9 cellular contexts compared by ENCODE assay signal in the genomic region with DNA sequence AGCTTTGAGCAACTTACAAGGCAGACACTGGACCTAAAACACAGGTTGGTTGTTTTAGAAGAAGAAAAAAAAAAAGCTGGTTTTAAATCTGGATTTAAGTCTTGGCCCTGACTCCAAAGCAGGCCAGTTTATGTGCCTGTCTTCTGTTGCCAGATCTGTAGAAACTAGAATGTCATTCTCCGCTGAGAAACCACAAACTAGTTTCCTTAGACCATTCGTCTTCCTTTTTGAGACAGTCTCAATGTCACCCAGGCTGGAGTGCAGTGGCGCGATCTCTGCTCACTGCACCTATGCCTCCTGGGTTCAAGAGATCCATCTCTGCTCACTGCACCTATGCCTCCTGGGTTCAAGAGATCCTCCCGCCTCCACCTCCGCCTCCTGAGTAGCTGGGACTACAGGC. TPM values are rescaled to one million over a fixed set of nuclear protein-coding genes. Genes with fewer than 3 reads are reported as not detected.
DNase-seq lines count a peak whose midpoint lies in the region; ATAC-seq and TF ChIP-seq lines count a peak whose summit lies in the region.
"Had no signal": no experiment of that assay in that cellular context is flagged by ENCODE, and none has a peak within 500 bp of the region (broad histone marks: within the 10 kb centered on the region; RNA-seq: fewer than 3 reads in every experiment).

No MANE protein-coding gene starts in this region.

- no peak for TF ChIP-seq POLR2A in spleen (IDR thresholded peaks at IDR 0.05)

- H3K18ac ChIP-seq in mesendoderm (ENCODE audit: low read length), result no peak overlapping the region

- TF ChIP-seq CTCF in OCI-LY3 (IDR thresholded peaks at IDR 0.05; ENCODE audit: low read depth, low read length) (no peak), spleen (IDR thresholded peaks at IDR 0.05 in 8 of 11, conservative IDR thresholded peaks at IDR 0.05 in 3 of 11) (no peak)

- DNase-seq in CD4-positive, CD25-positive, alpha-beta regulatory T cell, result peak in 1 of 3 donors; percentile 58
- DNase-seq in spleen (no peak), left ventricle myocardium superior (no peak), mesendoderm (no peak)
- DNase-seq in activated CD4-positive, CD25-positive, alpha-beta regulatory T cell treated with anti-CD3 and anti-CD28 coated beads, Interleukin-2, amount 50 U/mL, for 72 hours, result no peak

- peaks cover 0 to 2% (median 0%) of the 10 kb centered on the region in 7 donors for H3K9me3 Mint-ChIP-seq in CD4-positive, CD25-positive, alpha-beta regulatory T cell

- H3K79me2 ChIP-seq in OCI-LY3 (ENCODE audit: low read length) (no peaks in the 10 kb centered on the region), mesendoderm (ENCODE audit: control insufficient read depth, insufficient read depth, low read length) (peaks cover 83% of the 10 kb centered on the region)

- no peak overlapping the region for H3K23ac ChIP-seq in mesendoderm (ENCODE audit: low read length)

- peak; percentile 34 to 48 for ATAC-seq in CD4-positive, CD25-positive, alpha-beta regulatory T cell (ENCODE audit: low read depth in 2 of 2)
- ATAC-seq in GM19043 (IDR thresholded peaks at IDR 0.05; ENCODE audit: low read depth, unreplicated experiment), result peak; percentile 94
- peak; percentile 94 for ATAC-seq in HG02870 (IDR thresholded peaks at IDR 0.05; ENCODE audit: unreplicated experiment)
- ATAC-seq in left ventricle myocardium superior, result no peak

- H3K27ac Mint-ChIP-seq in CD4-positive, CD25-positive, alpha-beta regulatory T cell, result peak overlapping the region in 2 of 3 donors; percentile 64 to 81

- H2AFZ ChIP-seq in OCI-LY3 (ENCODE audit: low read depth, low read length), result no peak overlapping the region

- no peaks in the 10 kb centered on the region for H3K36me3 Mint-ChIP-seq in CD4-positive, CD25-positive, alpha-beta regulatory T cell

- no peaks in the 10 kb centered on the region for H3K4me1 ChIP-seq in CD4-positive, CD25-positive, alpha-beta regulatory T cell (ENCODE audit: control insufficient read depth, insufficient read depth, low read length, poor library complexity, severe bottlenecking)
- H3K4me1 ChIP-seq in OCI-LY3 (ENCODE audit: low read length) (0 out of 2 replicates have a peak, but pooled peaks cover 8% of the 10 kb centered on the region), spleen (peaks cover 0 to 36% (median 13%) of the 10 kb centered on the region in 6 donors), mesendoderm (ENCODE audit: control insufficient read depth, low read depth, low read length) (peaks cover 18% of the 10 kb centered on the region)

- H3K4me2 ChIP-seq in OCI-LY3 (ENCODE audit: low read length) (peak overlapping the region; percentile 28), mesendoderm (ENCODE audit: low read length) (no peak overlapping the region)

- H4K5ac ChIP-seq in mesendoderm (ENCODE audit: low read length), result no peak overlapping the region

- no peaks in the 10 kb centered on the region for H3K27me3 ChIP-seq in CD4-positive, CD25-positive, alpha-beta regulatory T cell (ENCODE audit: control insufficient read depth, insufficient read depth, low read length)
- no peaks in the 10 kb centered on the region for H3K27me3 ChIP-seq in OCI-LY3 (ENCODE audit: low read depth, low read length)
- no peaks in the 10 kb centered on the region for H3K27me3 ChIP-seq in spleen (replicated peaks in 1 of 7)
- H3K27me3 ChIP-seq in mesendoderm (ENCODE audit: insufficient read depth, low read length, poor library complexity), result no peaks in the 10 kb centered on the region

- H2AK5ac ChIP-seq in mesendoderm (ENCODE audit: low read length), result no peak overlapping the region

- intact Hi-C loops in spleen (cut with DNase I; ENCODE audit: low total_unique reads), result no loop called here
- intact Hi-C loops in left ventricle myocardium superior (cut with micrococcal nuclease), result no loop called here

- no peaks in the 10 kb centered on the region for H3K9me3 ChIP-seq in CD4-positive, CD25-positive, alpha-beta regulatory T cell (ENCODE audit: control insufficient read depth in 2 of 2, low read length in 2 of 2)
- no peaks in the 10 kb centered on the region for H3K9me3 ChIP-seq in OCI-LY3 (ENCODE audit: insufficient read depth, low read length)
- no peaks in the 10 kb centered on the region for H3K9me3 ChIP-seq in spleen

- no peaks in the 10 kb centered on the region for H3K27me3 Mint-ChIP-seq in CD4-positive, CD25-positive, alpha-beta regulatory T cell

- peaks cover 6% of the 10 kb centered on the region for H3K79me1 ChIP-seq in mesendoderm (ENCODE audit: low read length)

- H3K36me3 ChIP-seq in CD4-positive, CD25-positive, alpha-beta regulatory T cell (ENCODE audit: control insufficient read depth, insufficient read depth, low read length), result no peaks in the 10 kb centered on the region
- no peaks in the 10 kb centered on the region for H3K36me3 ChIP-seq in OCI-LY3 (replicated peaks; ENCODE audit: low read depth, low read length)
- H3K36me3 ChIP-seq in spleen, result no peaks in the 10 kb centered on the region
- no peaks in the 10 kb centered on the region for H3K36me3 ChIP-seq in mesendoderm (ENCODE audit: control insufficient read depth, insufficient read depth, low read length)

- 43 to 53% (median 48%) methylated on average over 6 of the region's 6 CpGs for WGBS in spleen, 5 donors
- no CpG with 5 or more reads among the region's 6 CpGs for WGBS in mesendoderm (ENCODE audit: extremely low coverage, insufficient coverage, low lambda C conversion rate)

- H2BK15ac ChIP-seq in mesendoderm (replicated peaks; ENCODE audit: low read depth), result no peak overlapping the region

- H3K9ac ChIP-seq in OCI-LY3 (ENCODE audit: low read length) (no peak overlapping the region), mesendoderm (ENCODE audit: low read length) (no peak overlapping the region)

- H2BK120ac ChIP-seq in mesendoderm (ENCODE audit: low read depth, low read length), result no peak overlapping the region

- H3K4me1 Mint-ChIP-seq in CD4-positive, CD25-positive, alpha-beta regulatory T cell, result peaks cover 0 to 11% (median 3%) of the 10 kb centered on the region in 4 donors

- no peak overlapping the region for H3K27ac ChIP-seq in CD4-positive, CD25-positive, alpha-beta regulatory T cell (ENCODE audit: insufficient read depth, low read length, poor library complexity, severe bottlenecking)
- H3K27ac ChIP-seq in OCI-LY3 (ENCODE audit: low read length) (no peak overlapping the region), spleen (no peak overlapping the region), mesendoderm (ENCODE audit: low read depth, low read length) (no peak overlapping the region)
- H3K27ac ChIP-seq: C4-2B had no signal

- H4K20me1 ChIP-seq in OCI-LY3 (ENCODE audit: insufficient read depth, low read length), result no peaks in the 10 kb centered on the region

- no peak overlapping the region for H2BK5ac ChIP-seq in mesendoderm (ENCODE audit: low read length)

- peak overlapping the region in 1 of 4 donors; percentile 44 for H3K4me3 Mint-ChIP-seq in CD4-positive, CD25-positive, alpha-beta regulatory T cell

- H3K4ac ChIP-seq in mesendoderm (ENCODE audit: low read depth, low read length), result no peak overlapping the region

- no peak overlapping the region for H4K8ac ChIP-seq in mesendoderm (ENCODE audit: low read depth, low read length)

- H3K56ac ChIP-seq in mesendoderm (ENCODE audit: low read length), result no peak overlapping the region

- no peak overlapping the region for H3K4me3 ChIP-seq in CD4-positive, CD25-positive, alpha-beta regulatory T cell (ENCODE audit: low read depth, low read length)
- no peak overlapping the region for H3K4me3 ChIP-seq in OCI-LY3 (ENCODE audit: low read length)
- no peak overlapping the region for H3K4me3 ChIP-seq in spleen
- no peak overlapping the region for H3K4me3 ChIP-seq in mesendoderm (ENCODE audit: low read length)

RNA-seq across cellular contexts. Expression of a gene that starts 33.9 kb away (rescaled TPM):
- total RNA-seq in CD4-positive, CD25-positive, alpha-beta regulatory T cell, result 29.5 TPM
- 1 to 10 TPM; 3.9 to 7.9 (median 6.7) TPM for polyA plus RNA-seq in CD4-positive, CD25-positive, alpha-beta regulatory T cell
- total RNA-seq in spleen (100 to 1,000 TPM; 202 to 398 (median 328) TPM), left ventricle myocardium superior (356 TPM)
- 10 to 100 TPM; 25.3 to 46.5 (median 43.1) TPM for polyA plus RNA-seq in spleen
- polyA plus RNA-seq in mesendoderm (2013, experiment 1 of 2), result 355 TPM
- polyA plus RNA-seq in mesendoderm (2013, experiment 2 of 2), result 363 TPM
